Comparison of ENCODE assay signal across 16 cellular contexts in genomic region chr10:110880012-110880411, GRCh38. TPM values are rescaled to one million over a fixed set of nuclear protein-coding genes. Genes with fewer than 3 reads are reported as not detected.
DNase-seq lines count a peak whose midpoint lies in the region; ATAC-seq and TF ChIP-seq lines count a peak whose summit lies in the region.
"Had no signal": no experiment of that assay in that cellular context is flagged by ENCODE, and none has a peak within 500 bp of the region (broad histone marks: within the 10 kb centered on the region; RNA-seq: fewer than 3 reads in every experiment).

No MANE protein-coding gene starts in this region.

- H3K27me3 Mint-ChIP-seq in activated CD4-positive, alpha-beta T cell treated with anti-CD3 and anti-CD28 coated beads for 36 hours = no peaks in the 10 kb centered on the region
- no peaks in the 10 kb centered on the region for H3K27me3 Mint-ChIP-seq in activated CD8-positive, alpha-beta T cell treated with anti-CD3 and anti-CD28 coated beads for 36 hours

- ATAC-seq in activated CD4-positive, alpha-beta T cell treated with anti-CD3 and anti-CD28 coated beads for 36 hours = peak; percentile 43
- peak; percentile 25 for ATAC-seq in activated CD8-positive, alpha-beta T cell treated with anti-CD3 and anti-CD28 coated beads for 36 hours
- ATAC-seq in heart left ventricle = peak; percentile 61 to 85 (median 80)
- ATAC-seq in mucosa of descending colon = no peak
- ATAC-seq in GM18520 (IDR thresholded peaks at IDR 0.05; ENCODE audit: unreplicated experiment) = no peak

- H3K27ac Mint-ChIP-seq in activated CD4-positive, alpha-beta T cell treated with anti-CD3 and anti-CD28 coated beads for 36 hours = peak overlapping the region; percentile 26
- H3K27ac Mint-ChIP-seq in activated CD8-positive, alpha-beta T cell treated with anti-CD3 and anti-CD28 coated beads for 36 hours = peak overlapping the region; percentile 11

- no peak overlapping the region for H3K4me3 Mint-ChIP-seq in activated CD4-positive, alpha-beta T cell treated with anti-CD3 and anti-CD28 coated beads for 36 hours
- no peak overlapping the region for H3K4me3 Mint-ChIP-seq in activated CD8-positive, alpha-beta T cell treated with anti-CD3 and anti-CD28 coated beads for 36 hours

- TF ChIP-seq EP300 in sigmoid colon (IDR thresholded peaks at IDR 0.05) = no peak

- no peak for TF ChIP-seq CTCF in activated CD8-positive, alpha-beta T cell treated with anti-CD3 and anti-CD28 coated beads for 36 hours (IDR thresholded peaks at IDR 0.05)
- TF ChIP-seq CTCF in heart left ventricle (IDR thresholded peaks at IDR 0.05) = no peak
- no peak for TF ChIP-seq CTCF in sigmoid colon (IDR thresholded peaks at IDR 0.05)
- TF ChIP-seq CTCF in mucosa of descending colon (IDR thresholded peaks at IDR 0.05) = no peak

- no peaks in the 10 kb centered on the region for H3K9me3 Mint-ChIP-seq in activated CD4-positive, alpha-beta T cell treated with anti-CD3 and anti-CD28 coated beads for 36 hours (ENCODE audit: low read depth)
- no peaks in the 10 kb centered on the region for H3K9me3 Mint-ChIP-seq in activated CD8-positive, alpha-beta T cell treated with anti-CD3 and anti-CD28 coated beads for 36 hours

- TF ChIP-seq POLR2A in heart left ventricle (IDR thresholded peaks at IDR 0.05) = no peak
- no peak for TF ChIP-seq POLR2A in sigmoid colon (IDR thresholded peaks at IDR 0.05)

- intact Hi-C loops in activated CD4-positive, alpha-beta T cell treated with anti-CD3 and anti-CD28 coated beads for 36 hours (cut with DNase I, micrococcal nuclease) = loop anchor here in 1 of 2 experiments (10.0 kb wide), 1 partner anchor 575 kb away; the partner anchor contains the start of gene SMNDC1
- intact Hi-C loops in activated CD8-positive, alpha-beta T cell treated with anti-CD3 and anti-CD28 coated beads for 36 hours (cut with micrococcal nuclease) = no loop called here
- intact Hi-C loops in heart left ventricle (cut with DNase I) = no loop called here
- intact Hi-C loops in sigmoid colon (cut with DNase I) = no loop called here
- intact Hi-C loops in mucosa of descending colon (cut with DNase I, micrococcal nuclease) = no loop called here

- peak overlapping the region in 2 of 12 donors; percentile 13 to 48 for H3K27ac ChIP-seq in heart left ventricle
- H3K27ac ChIP-seq in sigmoid colon = peak overlapping the region; percentile 21 to 60 (median 38)

- CTCF ChIA-PET in activated CD4-positive, alpha-beta T cell treated with anti-CD3 and anti-CD28 coated beads for 36 hours (lab: Charles Lee) = interaction anchor here (0.6 to 1.0 kb wide), 6 partner anchors 9 to 37 kb away, joined by 3 to 4 read pairs (median 3); no protein-coding TSS in a partner anchor
- CTCF ChIA-PET in activated CD8-positive, alpha-beta T cell treated with anti-CD3 and anti-CD28 coated beads for 36 hours (lab: Charles Lee) = interaction anchor here (0.6 to 2.7 kb wide), 8 partner anchors 10 to 271 kb away, joined by 3 to 8 read pairs (median 4); no protein-coding TSS in a partner anchor

- H3K4me1 Mint-ChIP-seq in activated CD4-positive, alpha-beta T cell treated with anti-CD3 and anti-CD28 coated beads for 36 hours = peaks cover 72% of the 10 kb centered on the region
- peaks cover 77% of the 10 kb centered on the region for H3K4me1 Mint-ChIP-seq in activated CD8-positive, alpha-beta T cell treated with anti-CD3 and anti-CD28 coated beads for 36 hours (ENCODE audit: low read depth)

- no peak overlapping the region for H3K4me3 ChIP-seq in heart left ventricle
- H3K4me3 ChIP-seq in sigmoid colon = no peak overlapping the region
- no peak overlapping the region for H3K4me3 ChIP-seq in mucosa of descending colon
- H3K4me3 ChIP-seq: skin epidermis had no signal

- POLR2A ChIA-PET in activated CD4-positive, alpha-beta T cell treated with anti-CD3 and anti-CD28 coated beads for 36 hours (lab: Charles Lee) = interaction anchor here (0.6 to 1.0 kb wide), 2 partner anchors 9 to 572 kb away, joined by 3 to 4 read pairs; partner anchors contain the start of gene PDCD4
- POLR2A ChIA-PET in activated CD8-positive, alpha-beta T cell treated with anti-CD3 and anti-CD28 coated beads for 36 hours (lab: Charles Lee) = interaction anchor here (0.7 to 1.3 kb wide), 5 partner anchors 13 to 59 kb away, joined by 3 to 5 read pairs (median 4); no protein-coding TSS in a partner anchor

- H3K27me3 ChIP-seq in heart left ventricle (no peaks in the 10 kb centered on the region), sigmoid colon (no peaks in the 10 kb centered on the region)

- peaks cover 0 to 37% (median 6%) of the 10 kb centered on the region in 12 donors for H3K4me1 ChIP-seq in heart left ventricle
- peaks cover 0 to 96% (median 65%) of the 10 kb centered on the region in 4 donors for H3K4me1 ChIP-seq in sigmoid colon
- peaks cover 40% of the 10 kb centered on the region for H3K4me1 ChIP-seq in mucosa of descending colon (ENCODE audit: low read depth)

- peaks cover 41% of the 10 kb centered on the region for H3K36me3 Mint-ChIP-seq in activated CD4-positive, alpha-beta T cell treated with anti-CD3 and anti-CD28 coated beads for 36 hours (ENCODE audit: low read depth)
- H3K36me3 Mint-ChIP-seq in activated CD8-positive, alpha-beta T cell treated with anti-CD3 and anti-CD28 coated beads for 36 hours (ENCODE audit: low read depth) = peaks cover 67% of the 10 kb centered on the region

- DNase-seq in activated CD4-positive, alpha-beta T cell treated with anti-CD3 and anti-CD28 coated beads for 36 hours = no peak
- no peak for DNase-seq in activated CD4-positive, alpha-beta T cell treated with anti-CD3 and anti-CD28 coated beads, Interleukin-2, amount 50 U/mL, for 4 hours
- no peak for DNase-seq in activated CD8-positive, alpha-beta T cell treated with anti-CD3 and anti-CD28 coated beads for 36 hours
- no peak for DNase-seq in heart left ventricle
- DNase-seq in sigmoid colon = no peak
- no peak for DNase-seq in mucosa of descending colon
- no peak for DNase-seq in DMS79 treated with DMSO at 0.1 percent for 48 hours (lab: John Stamatoyannopoulos, UW)
- DNase-seq: 8988T; activated CD4-positive, alpha-beta T cell treated with anti-CD3 and anti-CD28 coated beads, Interleukin-2, amount 50 U/mL, for 1 hour; activated effector memory CD4-positive, alpha-beta T cell treated with Interleukin-2 at 50 U/mL for 16 hours; C1 segment of cervical spinal cord; NCI-H187 treated with DMSO at 0.1 percent for 48 hours; NCI-H446; T1000 had no signal

- H3K9me3 ChIP-seq in heart left ventricle (no peaks in the 10 kb centered on the region), sigmoid colon (no peaks in the 10 kb centered on the region), mucosa of descending colon (no peaks in the 10 kb centered on the region)

- WGBS in heart left ventricle, 4 donors = 62 to 69% (median 63%) methylated on average over 3 of the region's 3 CpGs
- 67 to 83% methylated on average over 3 of the region's 3 CpGs for WGBS in sigmoid colon, 2 donors

- H3K36me3 ChIP-seq in heart left ventricle (peaks cover 0 to 92% (median 67%) of the 10 kb centered on the region in 9 donors), sigmoid colon (peaks cover 0 to 75% (median 5%) of the 10 kb centered on the region in 4 donors), mucosa of descending colon (ENCODE audit: low read depth) (peaks cover 5% of the 10 kb centered on the region)

RNA-seq across cellular contexts. Expression of gene PDCD4, which starts 8.3 kb away (rescaled TPM):
- total RNA-seq in activated CD4-positive, alpha-beta T cell treated with anti-CD3 and anti-CD28 coated beads for 36 hours = 100 to 1,000 TPM in 1 of 2 experiments, 10 to 100 TPM in 1; 69.8 to 125 TPM
- total RNA-seq in activated CD8-positive, alpha-beta T cell treated with anti-CD3 and anti-CD28 coated beads for 36 hours = 100 to 1,000 TPM; 186 to 190 TPM
- 10 to 100 TPM; 21.7 to 73.2 (median 44.1) TPM for total RNA-seq in heart left ventricle
- 10 to 100 TPM; 18.2 to 30.1 TPM for polyA plus RNA-seq in heart left ventricle
- total RNA-seq in sigmoid colon = 100 to 1,000 TPM in 3 of 4 donors, 10 to 100 TPM in 1; 64.3 to 140 (median 127) TPM
- 100 to 1,000 TPM; 179 to 327 (median 236) TPM for polyA plus RNA-seq in sigmoid colon
- total RNA-seq in mucosa of descending colon = 100 to 1,000 TPM; 290 to 605 (median 528) TPM

RNA-seq across cellular contexts. Expression of gene BBIP1, which starts 39.0 kb away (rescaled TPM):
- 10 to 100 TPM; 34.3 to 48.8 TPM for total RNA-seq in activated CD4-positive, alpha-beta T cell treated with anti-CD3 and anti-CD28 coated beads for 36 hours
- total RNA-seq in activated CD8-positive, alpha-beta T cell treated with anti-CD3 and anti-CD28 coated beads for 36 hours = 10 to 100 TPM; 41.2 to 44.4 TPM
- total RNA-seq in heart left ventricle (10 to 100 TPM; 19.3 to 32.4 (median 25.2) TPM), sigmoid colon (10 to 100 TPM; 19.7 to 36.8 (median 27.5) TPM), mucosa of descending colon (10 to 100 TPM; 10.6 to 23.4 (median 17.6) TPM)
- polyA plus RNA-seq in heart left ventricle (10 to 100 TPM; 26.6 to 29.5 TPM), sigmoid colon (10 to 100 TPM; 16.2 to 24.7 (median 20.0) TPM)

RNA-seq across cellular contexts. Expression of gene SHOC2, which starts 39.4 kb away (rescaled TPM):
- total RNA-seq in activated CD4-positive, alpha-beta T cell treated with anti-CD3 and anti-CD28 coated beads for 36 hours = 10 to 100 TPM; 31.3 to 40.4 TPM
- 10 to 100 TPM; 34.2 to 35.4 TPM for total RNA-seq in activated CD8-positive, alpha-beta T cell treated with anti-CD3 and anti-CD28 coated beads for 36 hours
- 10 to 100 TPM; 31.0 to 58.4 (median 45.4) TPM for total RNA-seq in heart left ventricle
- 10 to 100 TPM; 17.9 to 31.6 TPM for polyA plus RNA-seq in heart left ventricle
- total RNA-seq in sigmoid colon = 10 to 100 TPM; 49.7 to 74.5 (median 72.1) TPM
- polyA plus RNA-seq in sigmoid colon = 10 to 100 TPM; 21.4 to 52.5 (median 33.0) TPM
- total RNA-seq in mucosa of descending colon = 10 to 100 TPM; 68.5 to 90.7 (median 72.3) TPM

Comparison
In these comparisons a context has a peak if more than half of its experiments do, and no peak if none do; other contexts are left out.
1. ATAC-seq: peak in activated CD4-positive, alpha-beta T cell treated with anti-CD3 and anti-CD28 coated beads for 36 hours (single experiment), activated CD8-positive, alpha-beta T cell treated with anti-CD3 and anti-CD28 coated beads for 36 hours (single experiment) and heart left ventricle (4 of 4); none in mucosa of descending colon (single experiment) and GM18520 (single experiment).